In the genomic region with DNA sequence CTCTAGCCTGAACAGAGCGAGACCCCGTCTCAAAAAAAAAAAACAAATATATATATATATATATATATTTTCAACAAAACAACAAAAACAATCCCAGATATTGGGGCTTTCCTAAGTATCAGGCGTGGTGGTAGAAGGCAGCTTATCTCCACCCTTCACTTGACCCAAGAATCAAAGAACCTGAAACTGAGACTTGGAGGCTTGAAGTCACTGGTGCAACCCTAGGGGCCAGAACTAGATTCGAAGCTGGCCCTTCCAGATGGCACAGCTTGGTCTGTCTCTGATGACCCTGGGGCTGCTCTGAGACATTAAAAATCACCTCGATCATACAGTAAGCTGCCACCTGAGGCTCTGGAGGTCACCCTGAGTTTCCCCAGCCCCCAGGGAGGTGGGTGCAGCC, we compare ENCODE assay signal across 20 cellular contexts. TPM values are rescaled to one million over a fixed set of nuclear protein-coding genes. Genes with fewer than 3 reads are reported as not detected.
A peak's percentile ranks its signal among the peaks of the same experiment; 100 is the strongest.
DNase-seq lines count a peak whose midpoint lies in the region; ATAC-seq, FAIRE-seq and TF ChIP-seq lines count a peak whose summit lies in the region.
"Had no signal": no experiment of that assay in that cellular context is flagged by ENCODE, and none has a peak within 500 bp of the region (broad histone marks: within the 10 kb centered on the region; RNA-seq: fewer than 3 reads in every experiment).

No MANE protein-coding gene starts in this region.

- intact Hi-C loops in GM12878 (cut with micrococcal nuclease; ENCODE audit: unreplicated experiment), result no loop called here
- intact Hi-C loops in lower leg skin (cut with DNase I; ENCODE audit: low total_unique reads), result no loop called here

- RAD21 ChIA-PET in GM12878 (lab: Charles Lee; ENCODE audit: unreplicated experiment), result interaction anchor here (0.8 to 4.2 kb wide), 9 partner anchors 13 to 122 kb away, joined by 3 to 21 read pairs (median 5); no protein-coding TSS in a partner anchor

- DNase-seq in GM12878 (ENCODE audit: low read depth, low spot score) (no peak), neuronal stem cell (ENCODE audit: low spot score) (no peak), inferior parietal cortex (ENCODE audit: extremely low spot score) (no peak), lower leg skin (ENCODE audit: low spot score in 2 of 2) (no peak), NCI-H2227 (lab: John Stamatoyannopoulos, UW; ENCODE audit: unreplicated experiment) (no peak)
- DNase-seq: CD4-positive, CD25-positive, alpha-beta regulatory T cell; EL; H9; Kasumi-1; NCI-H187; NCI-H526 treated with DMSO at 0.1 percent for 48 hours; SHP77 treated with DMSO at 0.1 percent for 48 hours had no signal

- in situ Hi-C loops in GM12878 (cut with MboI), result no loop called here

- POLR2A ChIA-PET in GM12878 (lab: Charles Lee), result interaction anchor here (0.7 to 1.0 kb wide), 6 partner anchors 10 to 170 kb away, joined by 3 to 4 read pairs (median 3); no protein-coding TSS in a partner anchor

- H3K23ac ChIP-seq in neuronal stem cell (ENCODE audit: low read depth, low read length, poor library complexity), result no peak overlapping the region

- no TSS peak for BruUV-seq in GM12878 (replicated peaks; lab: Mats Ljungman, UMichigan)

- peak overlapping the region; percentile 51 for H3K4me2 ChIP-seq in GM12878 (ENCODE audit: control insufficient read depth, insufficient read depth)
- no peak overlapping the region for H3K4me2 ChIP-seq in neuronal stem cell (ENCODE audit: insufficient read depth, low read length, poor library complexity, severe bottlenecking)

- no peak overlapping the region for H3K4ac ChIP-seq in neuronal stem cell (ENCODE audit: low read length)

- H2AK5ac ChIP-seq in neuronal stem cell (ENCODE audit: low read depth, low read length), result no peak overlapping the region

- CTCF ChIA-PET in GM12878 (lab: Yijun Ruan, JAX), result interaction anchor here (0.7 to 2.0 kb wide), 7 partner anchors 9 to 92 kb away, joined by 3 to 9 read pairs (median 5); partner anchors contain the start of gene LCP2

- H3K4me3 ChIP-seq in GM12878 (no peak overlapping the region), neuronal stem cell (ENCODE audit: low read length in 2 of 2) (no peak overlapping the region), lower leg skin (ENCODE audit: low read depth, poor library complexity, severe bottlenecking) (no peak overlapping the region)

- H3K27ac ChIP-seq in GM12878 (ENCODE audit: control insufficient read depth, insufficient read depth), result no peak overlapping the region
- H3K27ac ChIP-seq in neuronal stem cell (replicated peaks; ENCODE audit: low read length), result no peak overlapping the region

- SMC1A ChIA-PET in GM12878 (lab: Charles Lee; ENCODE audit: uncharacterized antibody, unreplicated experiment), result interaction anchor here (0.7 to 3.6 kb wide), 6 partner anchors 30 to 92 kb away, joined by 3 to 16 read pairs (median 4); partner anchors contain the start of gene LCP2

- no peak for TF ChIP-seq POLR2A in GM12878 (IDR thresholded peaks at IDR 0.05; ENCODE audit: low read depth, low read length)
- TF ChIP-seq POLR2A in lower leg skin (IDR thresholded peaks at IDR 0.05), result no peak

- no peak overlapping the region for H2BK12ac ChIP-seq in neuronal stem cell (ENCODE audit: low read length)

- TF ChIP-seq CTCF in GM12878 (IDR thresholded peaks at IDR 0.05 in 2 of 3, conservative IDR thresholded peaks at IDR 0.05 in 1 of 3; ENCODE audit: control insufficient read depth in 2 of 3, extremely low read depth in 1 of 3, insufficient read depth in 1 of 3, low read depth in 3 of 3, low read length in 3 of 3), result no peak
- no peak for TF ChIP-seq CTCF in lower leg skin (IDR thresholded peaks at IDR 0.05)

- no peaks in the 10 kb centered on the region for H3K79me1 ChIP-seq in neuronal stem cell (ENCODE audit: low read depth, low read length)

- peaks cover 21% of the 10 kb centered on the region for H3K4me1 ChIP-seq in GM12878 (ENCODE audit: control insufficient read depth, insufficient read depth, low read length)
- peaks cover 0 to 9% of the 10 kb centered on the region in 2 donors for H3K4me1 ChIP-seq in neuronal stem cell (ENCODE audit: control insufficient read depth in 2 of 2, insufficient read depth in 1 of 2, low read depth in 1 of 2, low read length in 2 of 2)

- H3K9me3 ChIP-seq in GM12878 (replicated peaks; ENCODE audit: control insufficient read depth, insufficient read depth, low read length) (no peaks in the 10 kb centered on the region), neuronal stem cell (replicated peaks in 1 of 2; ENCODE audit: control insufficient read depth in 2 of 2, insufficient read depth in 1 of 2, low read depth in 1 of 2, low read length in 2 of 2) (no peaks in the 10 kb centered on the region)

- H4K20me1 ChIP-seq in GM12878 (ENCODE audit: control insufficient read depth, insufficient read depth), result no peaks in the 10 kb centered on the region

- no peak for TF ChIP-seq EP300 in GM12878 (IDR thresholded peaks at IDR 0.05; ENCODE audit: borderline replicate concordance in 1 of 2, control insufficient read depth in 1 of 2, low read depth in 2 of 2, low read length in 2 of 2)

- H2BK120ac ChIP-seq in neuronal stem cell (ENCODE audit: low read depth, low read length), result no peak overlapping the region

- H4K91ac ChIP-seq in neuronal stem cell (ENCODE audit: low read depth, low read length, poor library complexity), result no peak overlapping the region

- no peak overlapping the region for H2BK5ac ChIP-seq in neuronal stem cell (ENCODE audit: low read length)

- H4K8ac ChIP-seq in neuronal stem cell (ENCODE audit: low read depth, low read length), result no peak overlapping the region

- FAIRE-seq in GM12878 (lab: Jason Lieb, UNC), result no peak
- FAIRE-seq: GM18507, HTR-8/SVneo had no signal

- no peak for TF ChIP-seq RAD21 in GM12878 (IDR thresholded peaks at IDR 0.05; ENCODE audit: insufficient read depth, low read depth, low read length)

- H3K9ac ChIP-seq in GM12878 (ENCODE audit: control insufficient read depth, insufficient read depth, low read length) (no peak overlapping the region), neuronal stem cell (ENCODE audit: low read depth, low read length, poor library complexity) (no peak overlapping the region)

- H3K36me3 ChIP-seq in GM12878 (ENCODE audit: control insufficient read depth in 2 of 2, insufficient read depth in 2 of 2, low read length in 1 of 2) (no peaks in the 10 kb centered on the region), neuronal stem cell (replicated peaks in 1 of 2; ENCODE audit: control insufficient read depth in 2 of 2, insufficient read depth in 2 of 2, low read length in 2 of 2) (no peaks in the 10 kb centered on the region)

- H3K27me3 ChIP-seq in GM12878 (replicated peaks in 1 of 2; ENCODE audit: control insufficient read depth in 2 of 2, insufficient read depth in 2 of 2, low read length in 1 of 2) (no peaks in the 10 kb centered on the region; a peak in 1 of 4 replicates), neuronal stem cell (ENCODE audit: control insufficient read depth in 3 of 3, insufficient read depth in 3 of 3, low read depth in 1 of 3, low read length in 3 of 3) (no peaks in the 10 kb centered on the region)

- WGBS in GM12878 (ENCODE audit: insufficient coverage, insufficient replicate concordance, low lambda C conversion rate, missing lambda C conversion rate), result 0% methylated on average over 3 of the region's 5 CpGs
- no CpG with 5 or more reads among the region's 5 CpGs for whole genome bisulfite sequencing in neuronal stem cell (ENCODE audit: extremely low coverage in 2 of 2, insufficient read length in 2 of 2, insufficient replicate concordance in 1 of 2), 2 donors
- WGBS in lower leg skin, 2 donors, result 81 to 85% methylated on average over 5 of the region's 5 CpGs

- no peak overlapping the region for H3K14ac ChIP-seq in neuronal stem cell (ENCODE audit: low read length)

- no peak overlapping the region for H2BK15ac ChIP-seq in neuronal stem cell (ENCODE audit: low read length)

- H3K18ac ChIP-seq in neuronal stem cell (ENCODE audit: low read length), result peak overlapping the region; percentile 62

- no peaks in the 10 kb centered on the region for H3K79me2 ChIP-seq in GM12878 (ENCODE audit: control insufficient read depth, insufficient read depth, low read length)

- ATAC-seq in GM18868 (IDR thresholded peaks at IDR 0.05; ENCODE audit: unreplicated experiment), result peak; percentile 44
- ATAC-seq in GM12878, result peak; percentile 68
- no peak for ATAC-seq in HG02623 (IDR thresholded peaks at IDR 0.05; ENCODE audit: unreplicated experiment)
- ATAC-seq: SK-N-SH treated with all-trans-retinoic acid at 6 μM for 48 hours had no signal

- H2AFZ ChIP-seq in GM12878 (ENCODE audit: control insufficient read depth, low read depth, low read length) (no peak overlapping the region), neuronal stem cell (ENCODE audit: low read length) (no peak overlapping the region)

TF ChIP-seq in GM12878, 131 proteins besides CTCF, POLR2A, EP300 and RAD21 (continues in another document):
- no peak for TF ChIP-seq GABPA (IDR thresholded peaks at IDR 0.05; ENCODE audit: low read depth)
- 0 out of 2 replicates have a peak, but pooled peaks have one; percentile 19 for TF ChIP-seq PAX5 (IDR thresholded peaks at IDR 0.05; ENCODE audit: borderline replicate concordance, low read depth, low read length)
- 0 out of 2 replicates have a peak, but pooled peaks have one; percentile 15 for TF ChIP-seq TAF1 (IDR thresholded peaks at IDR 0.05; ENCODE audit: borderline replicate concordance, low read depth, low read length)

RNA-seq across cellular contexts. Expression of gene KCNMB1, which starts 1.3 kb away (rescaled TPM):
- 3.4 and 4.6 TPM in 2 replicates for total RNA-seq in GM12878 (2013; cell fraction: nucleolus; rRNA removed)
- total RNA-seq in GM12878 (2014; rRNA removed), result 1.9 and 2.5 TPM in 2 replicates
- total RNA-seq in GM12878 (2014; rRNA removed; fragmentation: Illumina TruSeq; extraction: Trizol), result 1.6 and 1.9 TPM in 2 replicates
- 3.5 and 3.8 TPM in 2 replicates for total RNA-seq in GM12878 (2021)
- 0.73 TPM for polyA plus RNA-seq in GM12878 (2011; ENCODE audit: low read depth)
- 1.2 TPM in 2 replicates for polyA plus RNA-seq in GM12878 (2011; rRNA removed)
- polyA plus RNA-seq in GM12878 (2011; cell fraction: cytosol; rRNA removed), result 1.8 TPM in 2 replicates
- polyA plus RNA-seq in GM12878 (2011; cell fraction: nucleus; rRNA removed), result 6.1 TPM in 2 replicates
- 0.87 and 1.7 TPM in 2 replicates for polyA plus RNA-seq in GM12878 (2012)
- 1.9 and 3.6 TPM in 2 replicates for polyA plus RNA-seq in GM12878 (2014; fragmentation: Illumina TruSeq; extraction: Trizol)
- 1 to 10 TPM; 2.3 to 2.8 TPM for polyA plus RNA-seq in GM12878 (2014; fragmentation: Nextera tagmentation; extraction: Ambion mirVana)
- 2.7 and 2.9 TPM in 2 replicates for polyA plus RNA-seq in GM12878 (2014; rRNA removed)
- polyA plus RNA-seq in GM12878 (2016; fragmentation: Nextera tagmentation; extraction: Ambion mirVana), result 1 to 10 TPM; 2.5 to 3.4 TPM
- polyA minus RNA-seq in GM12878 (2011; rRNA and poly(A)+ RNA removed), result 3.5 and 3.7 TPM in 2 replicates
- 0.31 and 0.40 TPM in 2 replicates for polyA minus RNA-seq in GM12878 (2011; cell fraction: cytosol; rRNA and poly(A)+ RNA removed)
- 1.2 and 3.2 TPM in 2 replicates for polyA minus RNA-seq in GM12878 (2011; cell fraction: nucleus; rRNA and poly(A)+ RNA removed)
- polyA plus RNA-seq in neuronal stem cell (2013, experiment 1 of 2), result 0.10 TPM
- polyA plus RNA-seq in neuronal stem cell (2013, experiment 2 of 2), result 0.07 TPM
- total RNA-seq in lower leg skin, result 1 to 10 TPM in 3 of 4 donors, under 1 TPM in 1; 0.55 to 2.4 (median 1.1) TPM
- total RNA-seq: OCI-LY7, RPMI7951 had no signal
- polyA plus RNA-seq: IgD-negative memory B cell had no signal
